In genomic region chr7:147971606-147972005, GRCh38 we compare ENCODE assay signal across 28 cellular contexts.
"Had no signal": no experiment of that assay in that cellular context is flagged by ENCODE, and none has a peak within 500 bp of the region (broad histone marks: within the 10 kb centered on the region; RNA-seq: fewer than 3 reads in every experiment).

No MANE protein-coding gene starts in this region.

- H3K79me2 ChIP-seq: parathyroid adenoma had no signal

- H3K9me3 ChIP-seq: ovary, psoas muscle, right lobe of liver, sigmoid colon, spleen, thoracic aorta, thyroid gland, tibial nerve, upper lobe of left lung, vagina had no signal

- H3K27ac ChIP-seq: neural progenitor cell, ovary, parathyroid adenoma, psoas muscle, right lobe of liver, sigmoid colon, thoracic aorta, thyroid gland, tibial nerve, upper lobe of left lung, vagina had no signal

- H3K27me3 ChIP-seq: neural progenitor cell, ovary, right lobe of liver, sigmoid colon, spleen, thyroid gland, tibial nerve, upper lobe of left lung, vagina had no signal

- H3K9ac ChIP-seq: neural progenitor cell, parathyroid adenoma had no signal

- DNase-seq: naive thymus-derived CD4-positive, alpha-beta T cell; natural killer cell; ovary; posterior cingulate gyrus; psoas muscle; right cardiac atrium; right lobe of liver; sigmoid colon; small intestine; spleen; stimulated activated CD4-positive, alpha-beta T cell treated with anti-CD3 and anti-CD28 coated beads, Interleukin-12 subunit alpha, Interleukin-12 subunit beta, amount 100 ng/mL, for 4 hours; stimulated activated CD4-positive, alpha-beta T cell treated with anti-CD3 and anti-CD28 coated beads, Interleukin-1b, Interleukin-23, amount 100 ng/mL, for 48 hours; stimulated activated CD4-positive, alpha-beta T cell treated with anti-CD3 and anti-CD28 coated beads, Interleukin-4, amount 100 ng/mL, for 1 hour; stimulated activated CD4-positive, alpha-beta T cell treated with anti-CD3 and anti-CD28 coated beads, Interleukin-4, amount 100 ng/mL, for 4 hours; stimulated activated CD8-positive, alpha-beta memory T cell treated with anti-CD3 and anti-CD28 coated beads, Interleukin-4, amount 100 ng/mL, for 48 hours; stimulated activated naive CD4-positive, alpha-beta T cell; stimulated activated naive CD8-positive, alpha-beta T cell treated with anti-CD3 and anti-CD28 coated beads, Interleukin-15, amount 100 ng/mL, for 72 hours; stimulated activated naive CD8-positive, alpha-beta T cell treated with anti-CD3 and anti-CD28 coated beads, Interleukin-15, Interleukin-2, amounts not matched to agents 100 U/mL and 50 U/mL, for 24 hours; substantia nigra; thyroid gland; trophoblast cell; upper lobe of left lung had no signal

- H3K4me3 ChIP-seq: neural progenitor cell, ovary, psoas muscle, right lobe of liver, sigmoid colon, spleen, thoracic aorta, thyroid gland, tibial nerve, upper lobe of left lung, vagina had no signal

- H3K4me2 ChIP-seq: neural progenitor cell had no signal

- H3K36me3 ChIP-seq: neural progenitor cell, ovary, right lobe of liver, sigmoid colon, spleen, thoracic aorta, thyroid gland, tibial nerve, upper lobe of left lung, vagina had no signal

- H2AFZ ChIP-seq: neural progenitor cell, parathyroid adenoma had no signal

- ATAC-seq: naive thymus-derived CD4-positive, alpha-beta T cell; natural killer cell; psoas muscle; right cardiac atrium; right lobe of liver; stimulated activated memory B cell treated with anti-CD40 and anti-IgM and Interleukin-4, amounts not matched to agents 10 μg/mL and 1 μg/mL and 100 μg/mL, for 72 hours; stimulated activated naive CD8-positive, alpha-beta T cell treated with anti-CD3 and anti-CD28 coated beads, Interleukin-15, amount 100 ng/mL, for 72 hours; stimulated activated naive CD8-positive, alpha-beta T cell treated with anti-CD3 and anti-CD28 coated beads, Interleukin-15, Interleukin-2, amounts not matched to agents 100 U/mL and 50 U/mL, for 24 hours had no signal

- H3K4me1 ChIP-seq: neural progenitor cell, parathyroid adenoma, psoas muscle, right lobe of liver, sigmoid colon, spleen, thyroid gland, tibial nerve, upper lobe of left lung, vagina had no signal
